In the genomic region with DNA sequence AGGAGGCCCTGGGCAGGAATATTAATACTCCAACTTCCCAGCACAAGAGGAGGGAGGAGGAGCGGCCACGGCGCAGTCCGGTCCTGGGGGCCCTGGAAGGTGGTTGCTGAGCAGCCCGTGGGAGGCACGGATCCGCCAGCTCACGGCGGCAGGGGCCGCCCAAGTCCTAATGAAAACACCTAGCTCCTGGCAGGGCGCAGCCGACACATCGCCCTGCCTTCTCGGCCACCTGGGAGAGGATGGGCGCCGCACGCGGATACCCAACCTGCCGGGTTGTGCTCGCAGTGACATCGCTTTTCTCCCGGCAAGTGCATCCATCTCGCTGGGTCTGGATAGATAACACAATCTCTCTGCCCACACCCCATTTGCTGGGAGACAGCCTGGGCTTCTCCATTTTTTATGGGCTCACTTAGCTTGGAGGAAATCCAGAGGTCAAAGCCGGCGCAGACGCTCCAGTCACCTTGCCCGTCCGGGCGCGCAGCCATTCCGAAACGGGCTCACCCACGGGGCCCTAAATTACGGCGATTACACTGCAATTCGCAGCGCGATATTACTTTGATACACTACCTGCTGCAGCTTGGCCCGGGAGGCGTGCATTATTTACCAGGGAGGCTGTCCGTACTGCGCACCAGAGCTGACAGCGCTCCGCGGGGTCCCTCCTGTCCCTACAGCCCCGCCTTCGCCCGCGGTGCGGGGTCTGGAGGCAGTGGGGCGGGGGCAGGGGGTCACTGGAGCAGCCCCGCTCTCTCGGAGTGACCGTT, we compare ENCODE assay signal across 8 cellular contexts. TPM values are rescaled to one million over a fixed set of nuclear protein-coding genes. Genes with fewer than 3 reads are reported as not detected.
DNase-seq lines count a peak whose midpoint lies in the region; ATAC-seq and TF ChIP-seq lines count a peak whose summit lies in the region.

No MANE protein-coding gene starts in this region.

- CTCF ChIA-PET in activated CD8-positive, alpha-beta T cell treated with anti-CD3 and anti-CD28 coated beads, Interleukin-2, amount 10 ng/mL, durations not matched to agents 7 days and 5 days (lab: Charles Lee) = interaction anchor here (0.6 to 1.0 kb wide), 2 partner anchors 19 to 31 kb away, joined by 3 read pairs; no protein-coding TSS in a partner anchor

- H3K4me3 Mint-ChIP-seq in activated CD8-positive, alpha-beta T cell treated with anti-CD3 and anti-CD28 coated beads, Interleukin-2, amount 10 ng/mL, durations not matched to agents 7 days and 5 days = no peak overlapping the region

- TF ChIP-seq CTCF in adrenal gland (IDR thresholded peaks at IDR 0.05) (no peak), lower lobe of right lung (IDR thresholded peaks at IDR 0.05) (no peak), WERI-Rb-1 (IDR thresholded peaks at IDR 0.05; ENCODE audit: low read depth, low read length) (no peak)

- H3K27ac Mint-ChIP-seq in activated CD8-positive, alpha-beta T cell treated with anti-CD3 and anti-CD28 coated beads, Interleukin-2, amount 10 ng/mL, durations not matched to agents 7 days and 5 days = no peak overlapping the region

- H3K4me1 ChIP-seq in adrenal gland (replicated peaks in 1 of 2) = peaks cover 4 to 11% of the 10 kb centered on the region in 2 donors
- peaks cover 15% of the 10 kb centered on the region for H3K4me1 ChIP-seq in lower lobe of right lung

- H3K9me3 ChIP-seq in adrenal gland (replicated peaks in 1 of 3) (no peaks in the 10 kb centered on the region), lower lobe of right lung (no peaks in the 10 kb centered on the region), WERI-Rb-1 (ENCODE audit: severe bottlenecking) (no peaks in the 10 kb centered on the region)

- no peaks in the 10 kb centered on the region for H3K36me3 Mint-ChIP-seq in activated CD8-positive, alpha-beta T cell treated with anti-CD3 and anti-CD28 coated beads, Interleukin-2, amount 10 ng/mL, durations not matched to agents 7 days and 5 days (ENCODE audit: low read depth)

- ATAC-seq in HG02798 (IDR thresholded peaks at IDR 0.05; ENCODE audit: poor library complexity, unreplicated experiment) (peak; percentile 54), lower lobe of right lung (no peak), GM19328 (IDR thresholded peaks at IDR 0.05; ENCODE audit: unreplicated experiment) (no peak)
- ATAC-seq in activated CD8-positive, alpha-beta T cell treated with anti-CD3 and anti-CD28 coated beads, Interleukin-2, amount 10 ng/mL, durations not matched to agents 7 days and 5 days = no peak

- no peak for TF ChIP-seq POLR2A in adrenal gland (IDR thresholded peaks at IDR 0.05)

- H3K4me3 ChIP-seq in adrenal gland = no peak overlapping the region
- peak overlapping the region; percentile 38 for H3K4me3 ChIP-seq in lower lobe of right lung
- H3K4me3 ChIP-seq in WERI-Rb-1 (ENCODE audit: low read depth, low read length) = no peak overlapping the region

- H3K36me3 ChIP-seq in adrenal gland (replicated peaks in 1 of 2) (no peaks in the 10 kb centered on the region), lower lobe of right lung (no peaks in the 10 kb centered on the region), WERI-Rb-1 (no peaks in the 10 kb centered on the region)

- WGBS in adrenal gland, 4 donors = 2 to 4% (median 3%) methylated on average over 12 to 54 of the region's 54 CpGs

- intact Hi-C loops in adrenal gland (cut with DNase I) (no loop called here), lower lobe of right lung (cut with DNase I) (no loop called here)

- H3K27me3 ChIP-seq in adrenal gland = peaks cover 25% of the 10 kb centered on the region
- peaks cover 61% of the 10 kb centered on the region for H3K27me3 ChIP-seq in lower lobe of right lung (ENCODE audit: low read depth)
- H3K27me3 ChIP-seq in WERI-Rb-1 (ENCODE audit: insufficient read depth, low read depth, severe bottlenecking) = no peaks in the 10 kb centered on the region

- H3K27ac ChIP-seq in adrenal gland (no peak overlapping the region), lower lobe of right lung (no peak overlapping the region), WERI-Rb-1 (no peak overlapping the region)

- no peaks in the 10 kb centered on the region for H3K9me3 Mint-ChIP-seq in activated CD8-positive, alpha-beta T cell treated with anti-CD3 and anti-CD28 coated beads, Interleukin-2, amount 10 ng/mL, durations not matched to agents 7 days and 5 days (ENCODE audit: insufficient read depth)

- POLR2A ChIA-PET in activated CD8-positive, alpha-beta T cell treated with anti-CD3 and anti-CD28 coated beads, Interleukin-2, amount 10 ng/mL, durations not matched to agents 7 days and 5 days (lab: Charles Lee) = interaction anchor here (0.5 to 0.7 kb wide), 2 partner anchors 11 to 147 kb away, joined by 3 to 7 read pairs; no protein-coding TSS in a partner anchor

- DNase-seq in ELR (ENCODE audit: low read depth) (peak; percentile 36), adrenal gland (peak in 6 of 7 donors; percentile 29 to 68 (median 38)), lower lobe of right lung (no peak), WERI-Rb-1 (no peak), SIG-M5 treated with dmso at 0.1 percent for 504 hours (lab: John Stamatoyannopoulos, UW; ENCODE audit: unreplicated experiment) (no peak)
- no peak for DNase-seq in activated CD8-positive, alpha-beta T cell treated with anti-CD3 and anti-CD28 coated beads, Interleukin-2, amount 10 ng/mL, durations not matched to agents 7 days and 5 days

- H3K4me1 Mint-ChIP-seq in activated CD8-positive, alpha-beta T cell treated with anti-CD3 and anti-CD28 coated beads, Interleukin-2, amount 10 ng/mL, durations not matched to agents 7 days and 5 days (ENCODE audit: low read depth) = no peaks in the 10 kb centered on the region

- peaks cover 4% of the 10 kb centered on the region for H3K27me3 Mint-ChIP-seq in activated CD8-positive, alpha-beta T cell treated with anti-CD3 and anti-CD28 coated beads, Interleukin-2, amount 10 ng/mL, durations not matched to agents 7 days and 5 days (ENCODE audit: low read depth)

RNA-seq across cellular contexts. Expression of a gene that starts 36.2 kb away (rescaled TPM):
- total RNA-seq in adrenal gland (10 to 100 TPM; 14.4 to 37.4 (median 20.6) TPM), lower lobe of right lung (12.7 TPM)
- 10 to 100 TPM; 17.5 to 52.3 (median 17.8) TPM for polyA plus RNA-seq in adrenal gland
- 10 to 100 TPM; 64.0 to 69.4 TPM for total RNA-seq in activated CD8-positive, alpha-beta T cell treated with anti-CD3 and anti-CD28 coated beads, Interleukin-2, amount 10 ng/mL, durations not matched to agents 7 days and 5 days

Comparison
In these comparisons a context has a peak if more than half of its experiments do, and no peak if none do; other contexts are left out.
1. DNase-seq: peak in ELR (single experiment) and adrenal gland (6 of 7); none in lower lobe of right lung (single experiment), activated CD8-positive, alpha-beta T cell treated with anti-CD3 and anti-CD28 coated beads, Interleukin-2, amount 10 ng/mL, durations not matched to agents 7 days and 5 days (single experiment), WERI-Rb-1 (single experiment) and SIG-M5 treated with dmso at 0.1 percent for 504 hours (single experiment).